In genomic region chr1:24151175-24151533, GRCh38 we compare ENCODE assay signal across 9 cellular contexts. TPM values are rescaled to one million over a fixed set of nuclear protein-coding genes. Genes with fewer than 3 reads are reported as not detected.
DNase-seq lines count a peak whose midpoint lies in the region; TF ChIP-seq lines count a peak whose summit lies in the region.
"Had no signal": no experiment of that assay in that cellular context is flagged by ENCODE, and none has a peak within 500 bp of the region (broad histone marks: within the 10 kb centered on the region; RNA-seq: fewer than 3 reads in every experiment).

No MANE protein-coding gene starts in this region.

- H3K9me3 ChIP-seq in hepatocyte (ENCODE audit: low read depth): no peaks in the 10 kb centered on the region
- H3K9me3 ChIP-seq in smooth muscle cell (replicated peaks; ENCODE audit: low read depth): no peaks in the 10 kb centered on the region

- WGBS in hepatocyte (ENCODE audit: low lambda C conversion rate, missing lambda C conversion rate): 4% methylated on average over 12 of the region's 12 CpGs
- WGBS in smooth muscle cell (ENCODE audit: low lambda C conversion rate): 4% methylated on average over 12 of the region's 12 CpGs

- H3K79me2 ChIP-seq in hepatocyte (no peaks in the 10 kb centered on the region), smooth muscle cell (ENCODE audit: low read depth) (no peaks in the 10 kb centered on the region)

- no peaks in the 10 kb centered on the region for H3F3A ChIP-seq in smooth muscle cell (ENCODE audit: low read depth)

- TF ChIP-seq CTCF in hepatocyte (IDR thresholded peaks at IDR 0.05; ENCODE audit: poor library complexity) (no peak), smooth muscle cell (IDR thresholded peaks at IDR 0.05; ENCODE audit: borderline replicate concordance, insufficient read depth, poor library complexity, severe bottlenecking) (no peak)

- no peaks in the 10 kb centered on the region for H3K9me2 ChIP-seq in hepatocyte (replicated peaks; ENCODE audit: insufficient read depth)

- H3K4me3 ChIP-seq in hepatocyte (peak overlapping the region; percentile 21), smooth muscle cell (peak overlapping the region; percentile 41)

- H3K4me1 ChIP-seq in hepatocyte (ENCODE audit: insufficient read depth) (peaks cover 11% of the 10 kb centered on the region), smooth muscle cell (ENCODE audit: low read depth) (peaks cover 13% of the 10 kb centered on the region)

- H3K27ac ChIP-seq in hepatocyte (peak overlapping the region; percentile 98), smooth muscle cell (ENCODE audit: low read depth) (peak overlapping the region; percentile 66)

- H2AFZ ChIP-seq in hepatocyte: peak overlapping the region; percentile 39
- peak overlapping the region; percentile 44 for H2AFZ ChIP-seq in smooth muscle cell (ENCODE audit: low read depth)

- peak; percentile 43 for DNase-seq in activated CD8-positive, alpha-beta memory T cell treated with anti-CD3 and anti-CD28 coated beads, Interleukin-2, amount 50 U/mL, for 48 hours
- DNase-seq in activated CD8-positive, alpha-beta memory T cell treated with anti-CD3 and anti-CD28 coated beads, Interleukin-2, amount 50 U/mL, for 4 hours: no peak
- DNase-seq in NCI-H774 (lab: John Stamatoyannopoulos, UW) (peak; percentile 35), hepatocyte (ENCODE audit: low spot score) (peak; percentile 86), smooth muscle cell (lab: John Stamatoyannopoulos, UW; ENCODE audit: unreplicated experiment) (no peak), NCI-H187 treated with DMSO at 0.1 percent for 48 hours (lab: John Stamatoyannopoulos, UW) (no peak)
- DNase-seq in stimulated activated CD4-positive, alpha-beta T cell treated with anti-CD3 and anti-CD28 coated beads, Interleukin-4, amount 100 ng/mL, for 24 hours: no peak
- DNase-seq in activated CD8-positive, alpha-beta memory T cell treated with anti-CD3 and anti-CD28 coated beads for 24 hours: no peak

- H3K9ac ChIP-seq in smooth muscle cell (ENCODE audit: low read depth): peak overlapping the region; percentile 38

- H3K36me3 ChIP-seq in hepatocyte (replicated peaks; ENCODE audit: insufficient read depth, low read depth): no peaks in the 10 kb centered on the region
- H3K36me3 ChIP-seq in smooth muscle cell (ENCODE audit: low read depth): no peaks in the 10 kb centered on the region

- H3K27me3 ChIP-seq in hepatocyte: no peaks in the 10 kb centered on the region
- peaks cover 12% of the 10 kb centered on the region for H3K27me3 ChIP-seq in smooth muscle cell (ENCODE audit: low read depth)

- H4K20me1 ChIP-seq in hepatocyte (ENCODE audit: insufficient read depth, poor library complexity, severe bottlenecking) (no peaks in the 10 kb centered on the region), smooth muscle cell (ENCODE audit: low read depth) (no peaks in the 10 kb centered on the region)

- peak overlapping the region; percentile 84 for H3K4me2 ChIP-seq in hepatocyte
- peak overlapping the region; percentile 83 for H3K4me2 ChIP-seq in smooth muscle cell

RNA-seq across cellular contexts. Expression of gene IL22RA1, which starts 8.2 kb away (rescaled TPM):
- total RNA-seq in hepatocyte: 4.7 and 6.1 TPM in 2 replicates
- 3.5 and 8.2 TPM in 2 replicates for polyA plus RNA-seq in hepatocyte
- total RNA-seq in smooth muscle cell: 0.31 and 0.40 TPM in 2 replicates
- polyA plus RNA-seq in smooth muscle cell: 0.64 TPM in 1 of 2 replicates, not detected in the other

RNA-seq across cellular contexts. Expression of gene IFNLR1, which starts 35.9 kb away (rescaled TPM):
- 5.8 and 6.4 TPM in 2 replicates for total RNA-seq in hepatocyte
- 3.6 and 7.5 TPM in 2 replicates for polyA plus RNA-seq in hepatocyte
- 0.58 and 0.67 TPM in 2 replicates for total RNA-seq in smooth muscle cell
- polyA plus RNA-seq in smooth muscle cell: 0.25 and 2.9 TPM in 2 replicates

RNA-seq across cellular contexts. Expression of gene MYOM3, which starts 39.2 kb away (rescaled TPM):
- 2.2 and 2.4 TPM in 2 replicates for total RNA-seq in hepatocyte
- polyA plus RNA-seq in hepatocyte: 0.67 and 2.0 TPM in 2 replicates
- 0.18 and 0.63 TPM in 2 replicates for total RNA-seq in smooth muscle cell
- 0.26 and 0.64 TPM in 2 replicates for polyA plus RNA-seq in smooth muscle cell
- total RNA-seq: activated CD8-positive, alpha-beta memory T cell treated with anti-CD3 and anti-CD28 coated beads, Interleukin-2, amount 10 ng/mL, durations not matched to agents 7 days and 5 days had no signal

Comparison
In these comparisons a context has a peak if more than half of its experiments do, and no peak if none do; other contexts are left out.
1. DNase-seq: peak in activated CD8-positive, alpha-beta memory T cell treated with anti-CD3 and anti-CD28 coated beads, Interleukin-2, amount 50 U/mL, for 48 hours (single experiment), NCI-H774 (single experiment) and hepatocyte (single experiment); none in activated CD8-positive, alpha-beta memory T cell treated with anti-CD3 and anti-CD28 coated beads, Interleukin-2, amount 50 U/mL, for 4 hours (single experiment), smooth muscle cell (single experiment), stimulated activated CD4-positive, alpha-beta T cell treated with anti-CD3 and anti-CD28 coated beads, Interleukin-4, amount 100 ng/mL, for 24 hours (single experiment), NCI-H187 treated with DMSO at 0.1 percent for 48 hours (single experiment) and activated CD8-positive, alpha-beta memory T cell treated with anti-CD3 and anti-CD28 coated beads for 24 hours (single experiment).